8 cellular contexts compared by ENCODE assay signal in the genomic region with DNA sequence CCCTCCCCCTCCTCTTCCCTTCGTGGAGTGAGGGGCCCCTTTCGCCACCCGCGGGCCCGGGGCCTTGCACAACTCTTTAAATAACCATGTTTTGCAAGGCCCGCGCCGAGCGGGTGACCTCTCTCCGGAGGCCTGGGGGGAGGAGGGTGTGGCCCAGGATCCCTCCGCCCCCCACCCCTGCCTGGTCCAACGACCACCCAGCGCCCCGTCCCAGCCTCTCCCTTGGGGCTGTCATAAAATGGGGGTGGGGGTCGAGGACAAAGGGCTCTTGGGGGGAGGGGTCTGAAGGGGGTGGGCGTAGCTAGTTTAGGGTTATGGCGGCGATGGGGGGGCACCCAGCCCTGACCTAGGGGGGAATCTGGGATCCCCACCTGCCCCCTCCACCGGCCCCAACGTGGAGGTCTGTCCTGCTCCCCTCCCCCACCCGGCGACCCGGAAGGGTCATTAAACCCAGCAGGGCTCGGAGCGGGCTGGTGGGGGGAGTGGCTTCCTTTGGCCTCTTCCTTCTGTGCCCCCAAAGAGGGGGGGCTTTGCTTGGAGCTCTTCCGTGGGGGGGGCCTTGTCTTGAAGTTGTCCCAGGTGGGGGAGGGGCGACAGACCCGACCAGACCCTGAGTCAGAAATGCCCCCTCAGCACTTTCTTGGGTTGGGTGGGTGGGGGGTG. TPM values are rescaled to one million over a fixed set of nuclear protein-coding genes. Genes with fewer than 3 reads are reported as not detected.
DNase-seq lines count a peak whose midpoint lies in the region; ATAC-seq, FAIRE-seq and TF ChIP-seq lines count a peak whose summit lies in the region.

No MANE protein-coding gene starts in this region.

- RAD21 ChIA-PET in GM12878 (lab: Charles Lee; ENCODE audit: unreplicated experiment): interaction anchor here (1.0 kb wide), 1 partner anchor 56 kb away, joined by 3 read pairs; no protein-coding TSS in a partner anchor

- TF ChIP-seq CTCF in AG10803 (conservative IDR thresholded peaks at IDR 0.05; ENCODE audit: low read length): no peak
- TF ChIP-seq CTCF in HFF-Myc (IDR thresholded peaks at IDR 0.05; ENCODE audit: low read depth, low read length, missing control alignments): no peak
- TF ChIP-seq CTCF in GM12878 (IDR thresholded peaks at IDR 0.05 in 2 of 3, conservative IDR thresholded peaks at IDR 0.05 in 1 of 3; ENCODE audit: control insufficient read depth in 2 of 3, extremely low read depth in 1 of 3, insufficient read depth in 1 of 3, low read depth in 3 of 3, low read length in 3 of 3): no peak
- TF ChIP-seq CTCF in thyroid gland (IDR thresholded peaks at IDR 0.05): no peak

- H3K9me3 ChIP-seq in GM12878 (replicated peaks; ENCODE audit: control insufficient read depth, insufficient read depth, low read length) (no peaks in the 10 kb centered on the region), thyroid gland (no peaks in the 10 kb centered on the region)

- CTCF ChIA-PET in GM12878 (lab: Yijun Ruan, JAX): interaction anchor here (0.6 kb wide), 1 partner anchor 56 kb away, joined by 3 read pairs; no protein-coding TSS in a partner anchor

- BruUV-seq in GM12878 (replicated peaks; lab: Mats Ljungman, UMichigan): no TSS peak

- H3K4me3 ChIP-seq in AG10803 (ENCODE audit: low read length) (peak overlapping the region; percentile 79), HFF-Myc (replicated peaks; ENCODE audit: low read depth, low read length) (peak overlapping the region; percentile 84), GM12878 (peak overlapping the region; percentile 99), thyroid gland (replicated peaks in 1 of 3) (peak overlapping the region in 2 of 3 donors; percentile 51 to 95)

- no peaks in the 10 kb centered on the region for H4K20me1 ChIP-seq in GM12878 (ENCODE audit: control insufficient read depth, insufficient read depth)

- 0 out of 2 replicates have a peak, but pooled peaks have one; percentile 10 for TF ChIP-seq POLR2A in GM12878 (IDR thresholded peaks at IDR 0.05; ENCODE audit: low read depth, low read length)
- TF ChIP-seq POLR2A in thyroid gland (IDR thresholded peaks at IDR 0.05): no peak

- POLR2A ChIA-PET in GM12878 (lab: Charles Lee): interaction anchor here (0.8 to 1.1 kb wide), 2 partner anchors 10 to 54 kb away, joined by 3 to 5 read pairs; no protein-coding TSS in a partner anchor

- peaks cover 53% of the 10 kb centered on the region for H3K79me2 ChIP-seq in GM12878 (ENCODE audit: control insufficient read depth, insufficient read depth, low read length)

- no peak for FAIRE-seq in GM12878 (lab: Jason Lieb, UNC)

- no peak for TF ChIP-seq RAD21 in GM12878 (IDR thresholded peaks at IDR 0.05; ENCODE audit: insufficient read depth, low read depth, low read length)

- H3K27ac ChIP-seq in GM12878 (ENCODE audit: control insufficient read depth, insufficient read depth) (peak overlapping the region; percentile 96), thyroid gland (peak overlapping the region in 2 of 3 donors; percentile 73 to 86)

- peak overlapping the region; percentile 56; the same call in 1 of the 2 replicates for H3K9ac ChIP-seq in GM12878 (ENCODE audit: control insufficient read depth, insufficient read depth, low read length)

- H3K4me1 ChIP-seq in GM12878 (ENCODE audit: control insufficient read depth, insufficient read depth, low read length) (peaks cover 15% of the 10 kb centered on the region), thyroid gland (peaks cover 6 to 17% of the 10 kb centered on the region in 2 donors)

- H3K27me3 ChIP-seq in GM12878 (replicated peaks in 1 of 2; ENCODE audit: control insufficient read depth in 2 of 2, insufficient read depth in 2 of 2, low read length in 1 of 2) (no peaks in the 10 kb centered on the region), thyroid gland (no peaks in the 10 kb centered on the region)

- ATAC-seq in GM12878: no peak
- no peak for ATAC-seq in GM21576 (IDR thresholded peaks at IDR 0.05; ENCODE audit: unreplicated experiment)
- no peak for ATAC-seq in HG02973 (IDR thresholded peaks at IDR 0.05; ENCODE audit: unreplicated experiment)

- intact Hi-C loops in GM12878 (cut with micrococcal nuclease; ENCODE audit: unreplicated experiment) (loop anchor here (10.0 kb wide), 1 partner anchor 318 kb away; the partner anchor contains the start of genes ATP5F1D and MIDN), thyroid gland (cut with DNase I) (loop anchor here (10.0 kb wide), 1 partner anchor 308 kb away; the partner anchor contains the start of gene CBARP)

- WGBS in GM12878 (ENCODE audit: insufficient coverage, insufficient replicate concordance, low lambda C conversion rate, missing lambda C conversion rate): 0% methylated on average over 11 of the region's 28 CpGs
- WGBS in thyroid gland, 2 donors: 3 to 4% methylated on average over 8 to 12 of the region's 28 CpGs

- H3K36me3 ChIP-seq in GM12878 (ENCODE audit: control insufficient read depth in 2 of 2, insufficient read depth in 2 of 2, low read length in 1 of 2) (peaks cover 4 to 6% of the 10 kb centered on the region in 2 experiments; a peak in 3 of 4 replicates), thyroid gland (no peaks in the 10 kb centered on the region)

- TF ChIP-seq EP300 in GM12878 (IDR thresholded peaks at IDR 0.05; ENCODE audit: borderline replicate concordance in 1 of 2, control insufficient read depth in 1 of 2, low read depth in 2 of 2, low read length in 2 of 2): no peak

- H2AFZ ChIP-seq in GM12878 (ENCODE audit: control insufficient read depth, low read depth, low read length): no peak overlapping the region

- DNase-seq in AG10803 (ENCODE audit: low read depth): peak; percentile 56
- DNase-seq in HFF-Myc (ENCODE audit: extremely low read depth, low read depth): no peak
- DNase-seq in GM12878 (ENCODE audit: low read depth, low spot score): no peak
- peak; percentile 81 for DNase-seq in left kidney (ENCODE audit: low read depth, low spot score)
- peak; percentile 53 for DNase-seq in thyroid gland
- no peak for DNase-seq in globus pallidus (ENCODE audit: low spot score)

- SMC1A ChIA-PET in GM12878 (lab: Charles Lee; ENCODE audit: uncharacterized antibody, unreplicated experiment): no interaction called here

- H3K4me2 ChIP-seq in GM12878 (ENCODE audit: control insufficient read depth, insufficient read depth): peak overlapping the region; percentile 84

- in situ Hi-C loops in GM12878 (cut with MboI): no loop called here

RNA-seq across cellular contexts. Expression of gene ARID3A, which starts 1.3 kb away (rescaled TPM):
- total RNA-seq in GM12878 (2013; cell fraction: nucleolus; rRNA removed): 148 and 152 TPM in 2 replicates
- total RNA-seq in GM12878 (2014; rRNA removed) (30.2 and 34.2 TPM in 2 replicates), GM12878 (2014; rRNA removed; fragmentation: Illumina TruSeq; extraction: Trizol) (18.3 and 23.6 TPM in 2 replicates), GM12878 (2021) (68.3 and 70.0 TPM in 2 replicates), thyroid gland (1 to 10 TPM; 2.6 to 7.7 (median 3.9) TPM)
- 10.8 TPM for polyA plus RNA-seq in GM12878 (2011; ENCODE audit: low read depth)
- polyA plus RNA-seq in GM12878 (2011; rRNA removed) (6.5 and 17.1 TPM in 2 replicates), GM12878 (2014; fragmentation: Illumina TruSeq; extraction: Trizol) (5.7 and 16.3 TPM in 2 replicates), GM12878 (2014; fragmentation: Nextera tagmentation; extraction: Ambion mirVana) (1 to 10 TPM in 1 of 2 experiments, under 1 TPM in 1; 0.76 to 1.6 TPM), GM12878 (2014; rRNA removed) (37.0 and 45.1 TPM in 2 replicates), GM12878 (2016; fragmentation: Nextera tagmentation; extraction: Ambion mirVana) (1 to 10 TPM; 8.9 to 9.6 TPM)
- 22.9 and 33.7 TPM in 2 replicates for polyA plus RNA-seq in GM12878 (2011; cell fraction: cytosol; rRNA removed)
- polyA plus RNA-seq in GM12878 (2011; cell fraction: nucleus; rRNA removed): 52.3 and 76.3 TPM in 2 replicates
- 33.7 and 35.9 TPM in 2 replicates for polyA plus RNA-seq in GM12878 (2012)
- 42.1 and 69.0 TPM in 2 replicates for polyA minus RNA-seq in GM12878 (2011; rRNA and poly(A)+ RNA removed)
- polyA minus RNA-seq in GM12878 (2011; cell fraction: cytosol; rRNA and poly(A)+ RNA removed): 48.9 and 50.8 TPM in 2 replicates
- polyA minus RNA-seq in GM12878 (2011; cell fraction: nucleus; rRNA and poly(A)+ RNA removed): 33.1 and 53.2 TPM in 2 replicates

RNA-seq across cellular contexts. Expression of gene KISS1R, which starts 10.0 kb away (rescaled TPM):
- 16.9 and 18.1 TPM in 2 replicates for total RNA-seq in GM12878 (2013; cell fraction: nucleolus; rRNA removed)
- total RNA-seq in GM12878 (2014; rRNA removed) (0.60 and 2.7 TPM in 2 replicates), GM12878 (2014; rRNA removed; fragmentation: Illumina TruSeq; extraction: Trizol) (not detected in 2 replicates), GM12878 (2021) (1.8 TPM in 2 replicates), thyroid gland (not detected)
- polyA plus RNA-seq in GM12878 (2011; ENCODE audit: low read depth): 0.30 TPM
- polyA plus RNA-seq in GM12878 (2011; rRNA removed) (1.6 and 2.8 TPM in 2 replicates), GM12878 (2014; fragmentation: Illumina TruSeq; extraction: Trizol) (not detected in 2 replicates), GM12878 (2014; fragmentation: Nextera tagmentation; extraction: Ambion mirVana) (under 1 TPM in 1 of 2 experiments, not detected in 1; 0.13 TPM), GM12878 (2014; rRNA removed) (0.83 and 2.1 TPM in 2 replicates), GM12878 (2016; fragmentation: Nextera tagmentation; extraction: Ambion mirVana) (1 to 10 TPM in 1 of 2 experiments, under 1 TPM in 1; 0.14 to 1.4 TPM)
- polyA plus RNA-seq in GM12878 (2011; cell fraction: cytosol; rRNA removed): 2.7 and 4.7 TPM in 2 replicates
- polyA plus RNA-seq in GM12878 (2011; cell fraction: nucleus; rRNA removed): 19.3 and 20.1 TPM in 2 replicates
- polyA plus RNA-seq in GM12878 (2012): 1.9 and 2.3 TPM in 2 replicates
- polyA minus RNA-seq in GM12878 (2011; rRNA and poly(A)+ RNA removed): 0.29 and 1.3 TPM in 2 replicates
- 1.9 and 2.8 TPM in 2 replicates for polyA minus RNA-seq in GM12878 (2011; cell fraction: cytosol; rRNA and poly(A)+ RNA removed)
- polyA minus RNA-seq in GM12878 (2011; cell fraction: nucleus; rRNA and poly(A)+ RNA removed): 1.7 and 3.2 TPM in 2 replicates

RNA-seq across cellular contexts. Expression of gene R3HDM4, which starts 14.2 kb away (rescaled TPM):
- 17.9 and 20.1 TPM in 2 replicates for total RNA-seq in GM12878 (2013; cell fraction: nucleolus; rRNA removed)
- total RNA-seq in GM12878 (2014; rRNA removed) (24.3 and 28.1 TPM in 2 replicates), GM12878 (2014; rRNA removed; fragmentation: Illumina TruSeq; extraction: Trizol) (18.2 and 19.6 TPM in 2 replicates), GM12878 (2021) (51.6 and 54.5 TPM in 2 replicates), thyroid gland (10 to 100 TPM; 29.2 to 45.8 (median 34.9) TPM)
- polyA plus RNA-seq in GM12878 (2011; ENCODE audit: low read depth): 14.1 TPM
- polyA plus RNA-seq in GM12878 (2011; rRNA removed) (12.1 and 26.1 TPM in 2 replicates), GM12878 (2014; fragmentation: Illumina TruSeq; extraction: Trizol) (16.4 and 27.2 TPM in 2 replicates), GM12878 (2014; fragmentation: Nextera tagmentation; extraction: Ambion mirVana) (1 to 10 TPM; 1.3 to 4.2 TPM), GM12878 (2014; rRNA removed) (65.8 and 78.8 TPM in 2 replicates), GM12878 (2016; fragmentation: Nextera tagmentation; extraction: Ambion mirVana) (10 to 100 TPM; 36.0 to 44.0 TPM)
- 43.8 and 54.5 TPM in 2 replicates for polyA plus RNA-seq in GM12878 (2011; cell fraction: cytosol; rRNA removed)
- 41.0 and 44.6 TPM in 2 replicates for polyA plus RNA-seq in GM12878 (2011; cell fraction: nucleus; rRNA removed)
- polyA plus RNA-seq in GM12878 (2012): 39.6 and 50.1 TPM in 2 replicates
- polyA minus RNA-seq in GM12878 (2011; rRNA and poly(A)+ RNA removed): 8.9 and 20.7 TPM in 2 replicates
- 11.9 and 12.1 TPM in 2 replicates for polyA minus RNA-seq in GM12878 (2011; cell fraction: cytosol; rRNA and poly(A)+ RNA removed)
- polyA minus RNA-seq in GM12878 (2011; cell fraction: nucleus; rRNA and poly(A)+ RNA removed): 4.8 and 6.7 TPM in 2 replicates

RNA-seq across cellular contexts. Expression of gene RNU6-9, which starts 33.9 kb away (rescaled TPM):
- not detected in 2 replicates for total RNA-seq in GM12878 (2013; cell fraction: nucleolus; rRNA removed)
- total RNA-seq in GM12878 (2014; rRNA removed): not detected in 2 replicates
- not detected in 2 replicates for total RNA-seq in GM12878 (2014; rRNA removed; fragmentation: Illumina TruSeq; extraction: Trizol)
- not detected in 2 replicates for total RNA-seq in GM12878 (2021)
- polyA plus RNA-seq in GM12878 (2011; ENCODE audit: low read depth): not detected
- polyA plus RNA-seq in GM12878 (2011; rRNA removed): not detected in 2 replicates
- not detected in 2 replicates for polyA plus RNA-seq in GM12878 (2011; cell fraction: cytosol; rRNA removed)
- polyA plus RNA-seq in GM12878 (2011; cell fraction: nucleus; rRNA removed): not detected in 2 replicates
- polyA plus RNA-seq in GM12878 (2012): not detected in 2 replicates
- polyA plus RNA-seq in GM12878 (2014; fragmentation: Illumina TruSeq; extraction: Trizol): not detected in 2 replicates
- polyA plus RNA-seq in GM12878 (2014; fragmentation: Nextera tagmentation; extraction: Ambion mirVana): not detected
- polyA plus RNA-seq in GM12878 (2014; rRNA removed): not detected in 2 replicates
- polyA plus RNA-seq in GM12878 (2016; fragmentation: Nextera tagmentation; extraction: Ambion mirVana): not detected
- polyA minus RNA-seq in GM12878 (2011; rRNA and poly(A)+ RNA removed): 1,322 TPM in 1 of 2 replicates, not detected in the other
- polyA minus RNA-seq in GM12878 (2011; cell fraction: cytosol; rRNA and poly(A)+ RNA removed): not detected in 2 replicates
- under 0.01 TPM in 1 of 2 replicates, not detected in the other for polyA minus RNA-seq in GM12878 (2011; cell fraction: nucleus; rRNA and poly(A)+ RNA removed)
- not detected for total RNA-seq in thyroid gland

RNA-seq across cellular contexts. Expression of gene MED16, which starts 34.2 kb away (rescaled TPM):
- 36.0 and 39.7 TPM in 2 replicates for total RNA-seq in GM12878 (2013; cell fraction: nucleolus; rRNA removed)
- 10.7 and 14.5 TPM in 2 replicates for total RNA-seq in GM12878 (2014; rRNA removed)
- total RNA-seq in GM12878 (2014; rRNA removed; fragmentation: Illumina TruSeq; extraction: Trizol): 4.7 and 6.4 TPM in 2 replicates
- total RNA-seq in GM12878 (2021): 48.2 and 49.4 TPM in 2 replicates
- polyA plus RNA-seq in GM12878 (2011; ENCODE audit: low read depth): 14.5 TPM
- polyA plus RNA-seq in GM12878 (2011; rRNA removed): 3.8 and 12.7 TPM in 2 replicates
- 38.0 and 39.5 TPM in 2 replicates for polyA plus RNA-seq in GM12878 (2011; cell fraction: cytosol; rRNA removed)
- 36.6 and 56.4 TPM in 2 replicates for polyA plus RNA-seq in GM12878 (2011; cell fraction: nucleus; rRNA removed)
- 36.5 and 37.4 TPM in 2 replicates for polyA plus RNA-seq in GM12878 (2012)
- 0.19 and 3.5 TPM in 2 replicates for polyA plus RNA-seq in GM12878 (2014; fragmentation: Illumina TruSeq; extraction: Trizol)
- polyA plus RNA-seq in GM12878 (2014; fragmentation: Nextera tagmentation; extraction: Ambion mirVana): 1 to 10 TPM in 1 of 2 experiments, under 1 TPM in 1; 0.56 to 3.5 TPM
- 24.4 and 28.9 TPM in 2 replicates for polyA plus RNA-seq in GM12878 (2014; rRNA removed)
- 10 to 100 TPM; 49.6 to 51.1 TPM for polyA plus RNA-seq in GM12878 (2016; fragmentation: Nextera tagmentation; extraction: Ambion mirVana)
- 16.8 and 38.4 TPM in 2 replicates for polyA minus RNA-seq in GM12878 (2011; rRNA and poly(A)+ RNA removed)
- 31.8 and 34.9 TPM in 2 replicates for polyA minus RNA-seq in GM12878 (2011; cell fraction: cytosol; rRNA and poly(A)+ RNA removed)
- 12.5 and 26.0 TPM in 2 replicates for polyA minus RNA-seq in GM12878 (2011; cell fraction: nucleus; rRNA and poly(A)+ RNA removed)
- 10 to 100 TPM; 33.2 to 66.5 (median 54.3) TPM for total RNA-seq in thyroid gland

Comparison
In these comparisons a context has a peak if more than half of its experiments do, and no peak if none do; other contexts are left out.
1. DNase-seq: peak in AG10803 (single experiment), left kidney (single experiment) and thyroid gland (2 of 2); none in HFF-Myc (single experiment), GM12878 (single experiment) and globus pallidus (single experiment).
2. Peak in every context shown above with its lines, with median percentiles within 50 percentile points of each other: H3K4me3 ChIP-seq.